ENCODE assay signal across 21 cellular contexts in genomic region chr2:106323337-106324013, GRCh38.
DNase-seq lines count a peak whose midpoint lies in the region; ATAC-seq and TF ChIP-seq lines count a peak whose summit lies in the region.
"Had no signal": no experiment of that assay in that cellular context is flagged by ENCODE, and none has a peak within 500 bp of the region (broad histone marks: within the 10 kb centered on the region; RNA-seq: fewer than 3 reads in every experiment).

No MANE protein-coding gene starts in this region.

- no peaks in the 10 kb centered on the region for H3F3A ChIP-seq in neural cell (ENCODE audit: insufficient read depth, low read length, poor library complexity, severe bottlenecking)

- H3K4me3 ChIP-seq in DND-41 (ENCODE audit: low read depth in 1 of 2, low read length in 2 of 2) = no peak overlapping the region
- H3K4me3 ChIP-seq in neural cell (ENCODE audit: low read length) = peak overlapping the region; percentile 48
- H3K4me3 ChIP-seq in stomach smooth muscle (ENCODE audit: low read length in 2 of 2) = no peak overlapping the region
- H3K4me3 ChIP-seq: A549; BLaER1 treated with 17β-estradiol and CSF1 and Interleukin-3, amounts not matched to agents 10 nM and 100 nM; HAP-1 had no signal

- peak; percentile 89 for TF ChIP-seq EP300 in neural cell (conservative IDR thresholded peaks at IDR 0.05; ENCODE audit: poor library complexity, severe bottlenecking)

- no peak for TF ChIP-seq CTCF in DND-41 (IDR thresholded peaks at IDR 0.05; ENCODE audit: borderline replicate concordance, extremely low read depth, low read length, poor library complexity, severe bottlenecking)
- no peak for TF ChIP-seq CTCF in VCaP (conservative IDR thresholded peaks at IDR 0.05)
- TF ChIP-seq CTCF in neural cell (IDR thresholded peaks at IDR 0.05; ENCODE audit: poor library complexity, severe bottlenecking) = no peak

- DNase-seq in DND-41 (peak; percentile 47), kidney glomerular epithelial cell (lab: John Stamatoyannopoulos, UW) (no peak), NAMALWA (ENCODE audit: low spot score) (no peak)
- DNase-seq: 8988T; ACHN; AML-193; BE2C; CD4-positive, alpha-beta T cell; CD8-positive, alpha-beta memory T cell; DMS 273 treated with DMSO at 0.1 percent for 48 hours; DMS79; GF-D8; GOT3; HFFc6 had no signal

- H3K79me2 ChIP-seq in DND-41 (ENCODE audit: insufficient read depth, low read length) (no peaks in the 10 kb centered on the region), neural cell (replicated peaks; ENCODE audit: insufficient read depth, low read length) (no peaks in the 10 kb centered on the region)

- H3K4me2 ChIP-seq in DND-41 (ENCODE audit: insufficient read depth, low read length) (no peak overlapping the region), neural cell (ENCODE audit: low read length) (peak overlapping the region; percentile 52)
- H3K4me2 ChIP-seq: A549; BLaER1 treated with 17β-estradiol and CSF1 and Interleukin-3, amounts not matched to agents 10 nM and 100 nM had no signal

- H2AFZ ChIP-seq in DND-41 (ENCODE audit: low read depth, low read length) = no peak overlapping the region
- H2AFZ ChIP-seq in neural cell (ENCODE audit: low read depth, low read length) = no peak overlapping the region

- H4K20me1 ChIP-seq in DND-41 (ENCODE audit: insufficient read depth, low read length) = no peaks in the 10 kb centered on the region
- no peaks in the 10 kb centered on the region for H4K20me1 ChIP-seq in neural cell (ENCODE audit: insufficient read depth)
- H4K20me1 ChIP-seq: BLaER1 treated with 17β-estradiol and CSF1 and Interleukin-3, amounts not matched to agents 10 nM and 100 nM had no signal

- H3K4me1 ChIP-seq in DND-41 (ENCODE audit: insufficient read depth, low read length) = no peaks in the 10 kb centered on the region
- no peaks in the 10 kb centered on the region for H3K4me1 ChIP-seq in stomach smooth muscle (ENCODE audit: control insufficient read depth, insufficient read depth, low read length)
- H3K4me1 ChIP-seq: A549; BE2C; BLaER1 treated with 17β-estradiol and CSF1 and Interleukin-3, amounts not matched to agents 10 nM and 100 nM; HAP-1 had no signal

- H3K9me2 ChIP-seq in neural cell (ENCODE audit: insufficient read depth, low read length) = no peaks in the 10 kb centered on the region

- no peaks in the 10 kb centered on the region for H3K9me3 ChIP-seq in DND-41 (ENCODE audit: insufficient read depth, low read length, severe bottlenecking)
- no peaks in the 10 kb centered on the region for H3K9me3 ChIP-seq in neural cell (ENCODE audit: low read length)
- H3K9me3 ChIP-seq in stomach smooth muscle (ENCODE audit: control insufficient read depth in 2 of 2, low read length in 2 of 2) = no peaks in the 10 kb centered on the region
- H3K9me3 ChIP-seq: A549, BE2C, HAP-1 had no signal

- peak; percentile 29 for TF ChIP-seq RAD21 in neural cell (conservative IDR thresholded peaks at IDR 0.05)

- H3K27me3 ChIP-seq in DND-41 (ENCODE audit: insufficient read depth, low read length, poor library complexity) (no peaks in the 10 kb centered on the region), neural cell (ENCODE audit: insufficient read depth, low read depth, low read length) (no peaks in the 10 kb centered on the region), stomach smooth muscle (ENCODE audit: control insufficient read depth in 1 of 2, insufficient read depth in 2 of 2, low read length in 2 of 2) (no peaks in the 10 kb centered on the region)
- H3K27me3 ChIP-seq: BE2C; BLaER1 treated with 17β-estradiol and CSF1 and Interleukin-3, amounts not matched to agents 10 nM and 100 nM had no signal

- H3K27ac ChIP-seq in DND-41 (ENCODE audit: low read length) = no peak overlapping the region
- peak overlapping the region; percentile 32; the same call in 1 of the 2 replicates for H3K27ac ChIP-seq in VCaP
- H3K27ac ChIP-seq in neural cell (ENCODE audit: low read length) = peak overlapping the region; percentile 52
- H3K27ac ChIP-seq in stomach smooth muscle (ENCODE audit: low read length) = peak overlapping the region; percentile 24
- H3K27ac ChIP-seq: A549; BLaER1 treated with 17β-estradiol and CSF1 and Interleukin-3, amounts not matched to agents 10 nM and 100 nM had no signal

- ATAC-seq in DND-41 (ENCODE audit: insufficient read depth, low read depth) = peak; percentile 81
- ATAC-seq in HG02884 (IDR thresholded peaks at IDR 0.05; ENCODE audit: unreplicated experiment) = no peak
- ATAC-seq: A549 had no signal

- H3K36me3 ChIP-seq in DND-41 (ENCODE audit: insufficient read depth, low read length) = no peaks in the 10 kb centered on the region
- H3K36me3 ChIP-seq in neural cell (ENCODE audit: insufficient read depth, low read length) = no peaks in the 10 kb centered on the region
- H3K36me3 ChIP-seq in stomach smooth muscle (ENCODE audit: control insufficient read depth in 2 of 2, insufficient read depth in 2 of 2, low read length in 2 of 2) = no peaks in the 10 kb centered on the region
- H3K36me3 ChIP-seq: BE2C; BLaER1 treated with 17β-estradiol and CSF1 and Interleukin-3, amounts not matched to agents 10 nM and 100 nM; HAP-1 had no signal

- H3K9ac ChIP-seq in DND-41 (ENCODE audit: low read depth, low read length) (no peak overlapping the region), neural cell (ENCODE audit: low read length) (peak overlapping the region; percentile 34), stomach smooth muscle (ENCODE audit: low read length in 2 of 2) (no peak overlapping the region)
- H3K9ac ChIP-seq: BLaER1 treated with 17β-estradiol and CSF1 and Interleukin-3, amounts not matched to agents 10 nM and 100 nM had no signal

TF ChIP-seq in neural cell, 6 proteins besides CTCF, POLR2A, EP300 and RAD21:
- TF ChIP-seq EZH2 (IDR thresholded peaks at IDR 0.05; ENCODE audit: borderline replicate concordance, insufficient read depth, low read length, poor library complexity, severe bottlenecking) (no peak), MXI1 (conservative IDR thresholded peaks at IDR 0.05; ENCODE audit: poor library complexity, severe bottlenecking) (no peak), POLR2AphosphoS5 (IDR thresholded peaks at IDR 0.05) (peak; percentile 79), TAF1 (IDR thresholded peaks at IDR 0.05; ENCODE audit: low read depth) (no peak), REST (IDR thresholded peaks at IDR 0.05; ENCODE audit: borderline replicate concordance) (peak; percentile 69)
